Comparison of ENCODE assay signal across 8 cellular contexts in genomic region chr7:32957326-32958045, GRCh38. TPM values are rescaled to one million over a fixed set of nuclear protein-coding genes. Genes with fewer than 3 reads are reported as not detected.
DNase-seq lines count a peak whose midpoint lies in the region; ATAC-seq and TF ChIP-seq lines count a peak whose summit lies in the region.

TSS of gene FKBP9 (plus strand) at chr7:32957440. CDS start at chr7:32957574, 134 bp downstream.

- peak within 1 kb of the TSS; percentile 68 to 78 for H3K4me3 Mint-ChIP-seq in effector memory CD8-positive, alpha-beta T cell
- peak within 1 kb of the TSS; percentile 80 to 82 for H3K4me3 Mint-ChIP-seq in stimulated activated naive CD8-positive, alpha-beta T cell treated with anti-CD3 and anti-CD28 coated beads, Interleukin-15, amount 100 ng/mL, for 72 hours

- H3K9ac ChIP-seq in HCT116 (ENCODE audit: low read length): peak within 1 kb of the TSS; percentile 80

- H3K27me3 ChIP-seq in HCT116 (ENCODE audit: insufficient read depth, low read length) (no peaks in the 10 kb centered on the region), MG63 (no peaks in the 10 kb centered on the region), right lobe of liver (no peaks in the 10 kb centered on the region)

- TF ChIP-seq POLR2A in HCT116 (IDR thresholded peaks at IDR 0.05; ENCODE audit: borderline replicate concordance, extremely low read depth, insufficient read depth, insufficient read length) (peak; percentile 70), right lobe of liver (IDR thresholded peaks at IDR 0.05) (peak; percentile 71)

- H3K9me3 Mint-ChIP-seq in effector memory CD8-positive, alpha-beta T cell: no peaks in the 10 kb centered on the region
- no peaks in the 10 kb centered on the region for H3K9me3 Mint-ChIP-seq in stimulated activated naive CD8-positive, alpha-beta T cell treated with anti-CD3 and anti-CD28 coated beads, Interleukin-15, amount 100 ng/mL, for 72 hours

- RAD21 ChIA-PET in HCT116 (lab: Charles Lee; ENCODE audit: low non-redundant PET in 1 of 2, low total read pairs in 2 of 2, uncharacterized antibody in 2 of 2, unreplicated experiment in 2 of 2): interaction anchor here in 1 of 2 experiments (0.6 to 0.7 kb wide), 2 partner anchors 14 to 82 kb away, joined by 3 to 4 read pairs; no protein-coding TSS in a partner anchor

- H3K27ac ChIP-seq in HCT116 (ENCODE audit: low read depth, low read length) (peak within 1 kb of the TSS; percentile 89), right lobe of liver (peak within 1 kb of the TSS; percentile 40 to 83 (median 56))

- H3K79me2 ChIP-seq in HCT116 (ENCODE audit: insufficient read depth, low read length): peaks cover 11% of the 10 kb centered on the region; the same call in 1 of the 2 replicates

- CTCF ChIA-PET in HCT116 (lab: Charles Lee): interaction anchor here (0.9 to 1.2 kb wide), 3 partner anchors 16 to 150 kb away, joined by 3 to 5 read pairs (median 3); no protein-coding TSS in a partner anchor

- H3K4me3 ChIP-seq in HCT116 (replicated peaks in 1 of 2; ENCODE audit: low read depth in 1 of 2, low read length in 2 of 2) (peak within 1 kb of the TSS; percentile 62 to 77), MG63 (peak within 1 kb of the TSS; percentile 78), right lobe of liver (peak within 1 kb of the TSS; percentile 91 to 100 (median 99))

- H3K4me1 Mint-ChIP-seq in effector memory CD8-positive, alpha-beta T cell (ENCODE audit: low read depth in 2 of 2): peaks cover 3 to 4% of the 10 kb centered on the region in 2 donors
- H3K4me1 Mint-ChIP-seq in stimulated activated naive CD8-positive, alpha-beta T cell treated with anti-CD3 and anti-CD28 coated beads, Interleukin-15, amount 100 ng/mL, for 72 hours: peaks cover 7% of the 10 kb centered on the region

- no peak for TF ChIP-seq RAD21 in HCT116 (IDR thresholded peaks at IDR 0.05; ENCODE audit: low read depth)

- H3K27ac Mint-ChIP-seq in effector memory CD8-positive, alpha-beta T cell: no peak within 1 kb of the TSS
- no peak within 1 kb of the TSS for H3K27ac Mint-ChIP-seq in stimulated activated naive CD8-positive, alpha-beta T cell treated with anti-CD3 and anti-CD28 coated beads, Interleukin-15, amount 100 ng/mL, for 72 hours

- no peak within 1 kb of the TSS for H2AFZ ChIP-seq in HCT116 (ENCODE audit: low read depth, low read length, poor library complexity, severe bottlenecking)

- 0% methylated on average over 9 of the region's 91 CpGs for WGBS in right lobe of liver (ENCODE audit: insufficient coverage, low coverage, low lambda C conversion rate, missing lambda C conversion rate)

- no peaks in the 10 kb centered on the region for H3K9me2 ChIP-seq in HCT116 (ENCODE audit: insufficient read depth)

- no peaks in the 10 kb centered on the region for H3K36me3 Mint-ChIP-seq in effector memory CD8-positive, alpha-beta T cell (ENCODE audit: insufficient read depth)

- H3K27me3 Mint-ChIP-seq in effector memory CD8-positive, alpha-beta T cell: peaks cover 35 to 46% of the 10 kb centered on the region in 2 donors
- peaks cover 41% of the 10 kb centered on the region for H3K27me3 Mint-ChIP-seq in stimulated activated naive CD8-positive, alpha-beta T cell treated with anti-CD3 and anti-CD28 coated beads, Interleukin-15, amount 100 ng/mL, for 72 hours

- DNase-seq in A172 (ENCODE audit: low spot score) (peak; percentile 79), GM04503 (ENCODE audit: low read depth) (peak; percentile 71), HCT116 (ENCODE audit: low read depth, low spot score) (no peak), MG63 (peak; percentile 88), T1000 (lab: John Stamatoyannopoulos, UW) (peak; percentile 66), right lobe of liver (peak; percentile 90 to 91 (median 90))
- DNase-seq in effector memory CD8-positive, alpha-beta T cell: no peak
- peak; percentile 15 to 16 for DNase-seq in stimulated activated naive CD8-positive, alpha-beta T cell treated with anti-CD3 and anti-CD28 coated beads, Interleukin-15, amount 100 ng/mL, for 72 hours

- intact Hi-C loops in HCT116 (cut with micrococcal nuclease) (no loop called here), right lobe of liver (cut with DNase I) (no loop called here)

- H4K20me1 ChIP-seq in HCT116 (ENCODE audit: insufficient read depth): no peaks in the 10 kb centered on the region

- H3K4me2 ChIP-seq in HCT116 (ENCODE audit: low read length): peak within 1 kb of the TSS; percentile 86

- H3K9me3 ChIP-seq in HCT116 (ENCODE audit: control insufficient read depth in 1 of 2, insufficient read depth in 1 of 2, low read depth in 1 of 2, low read length in 2 of 2): no peaks in the 10 kb centered on the region
- no peaks in the 10 kb centered on the region for H3K9me3 ChIP-seq in MG63
- H3K9me3 ChIP-seq in right lobe of liver: no peaks in the 10 kb centered on the region

- POLR2A ChIA-PET in HCT116 (lab: Charles Lee): no interaction called here

- H3K4me1 ChIP-seq in HCT116 (ENCODE audit: control insufficient read depth in 1 of 2, insufficient read depth in 2 of 2, low read length in 2 of 2) (peaks cover 7 to 18% of the 10 kb centered on the region in 2 experiments; a peak in 3 of 4 replicates), right lobe of liver (peaks cover 0 to 4% (median 0%) of the 10 kb centered on the region in 4 donors)

- BruUV-seq in HCT116 (replicated peaks; lab: Mats Ljungman, UMichigan): no TSS peak

- ATAC-seq in HCT116: peak; percentile 89
- ATAC-seq in effector memory CD8-positive, alpha-beta T cell (replicated peaks): peak; percentile 51
- peak; percentile 95 to 97 (median 96) for ATAC-seq in right lobe of liver
- ATAC-seq in stimulated activated naive CD8-positive, alpha-beta T cell treated with anti-CD3 and anti-CD28 coated beads, Interleukin-15, amount 100 ng/mL, for 72 hours: peak; percentile 80

- H3K36me3 ChIP-seq in HCT116 (ENCODE audit: control insufficient read depth in 1 of 2, insufficient read depth in 2 of 2, low read length in 2 of 2) (no peaks in the 10 kb centered on the region), MG63 (no peaks in the 10 kb centered on the region; the same call in 1 of the 2 replicates), right lobe of liver (no peaks in the 10 kb centered on the region)

- TF ChIP-seq CTCF in HCT116 (IDR thresholded peaks at IDR 0.05 in 2 of 3, conservative IDR thresholded peaks at IDR 0.05 in 1 of 3; ENCODE audit: borderline replicate concordance in 1 of 3, insufficient read depth in 1 of 3, low read depth in 2 of 3, low read length in 2 of 3) (no peak), right lobe of liver (IDR thresholded peaks at IDR 0.05) (no peak)

TF ChIP-seq in HCT116, 20 proteins besides CTCF, POLR2A, EP300 and RAD21:
- TF ChIP-seq POLR2AphosphoS5 (IDR thresholded peaks at IDR 0.05; ENCODE audit: low read depth, low read length) (peak; percentile 86), CEBPB (IDR thresholded peaks at IDR 0.05; ENCODE audit: low read depth) (no peak), MAX (IDR thresholded peaks at IDR 0.05) (peak; percentile 65), YY1 (IDR thresholded peaks at IDR 0.05; ENCODE audit: extremely low read depth, insufficient replicate concordance, low read depth, low read length) (peak; percentile 52), ZFX (IDR thresholded peaks at IDR 0.05) (peak; percentile 95), SIN3A (IDR thresholded peaks at IDR 0.05; ENCODE audit: low read depth) (peak; percentile 42; the same call in 1 of the 2 replicates)

RNA-seq across cellular contexts. Expression of gene FKBP9, which starts in this region (rescaled TPM):
- 230 and 277 TPM in 2 replicates for total RNA-seq in A172 (2014; rRNA removed; shearing (Covaris generic))
- total RNA-seq in HCT116 (2021; ENCODE audit: unreplicated experiment) (85.6 TPM), right lobe of liver (10 to 100 TPM; 22.2 to 54.6 (median 37.6) TPM)
- 99.4 and 103 TPM in 2 replicates for polyA plus RNA-seq in HCT116 (2012)
- 170 TPM in 2 replicates for total RNA-seq in MG63 (2014; rRNA removed; shearing (Covaris generic); ENCODE audit: low replicate concordance)

Comparison
In these comparisons a context has a peak if more than half of its experiments do, and no peak if none do; other contexts are left out.
1. DNase-seq: peak in A172 (single experiment), GM04503 (single experiment), MG63 (single experiment), T1000 (single experiment), right lobe of liver (3 of 3) and stimulated activated naive CD8-positive, alpha-beta T cell treated with anti-CD3 and anti-CD28 coated beads, Interleukin-15, amount 100 ng/mL, for 72 hours (2 of 2); none in HCT116 (single experiment) and effector memory CD8-positive, alpha-beta T cell (0 of 3).
2. Peak in every context shown above with its lines, with median percentiles within 50 percentile points of each other: ATAC-seq and H3K4me3 ChIP-seq.